In the genomic region with DNA sequence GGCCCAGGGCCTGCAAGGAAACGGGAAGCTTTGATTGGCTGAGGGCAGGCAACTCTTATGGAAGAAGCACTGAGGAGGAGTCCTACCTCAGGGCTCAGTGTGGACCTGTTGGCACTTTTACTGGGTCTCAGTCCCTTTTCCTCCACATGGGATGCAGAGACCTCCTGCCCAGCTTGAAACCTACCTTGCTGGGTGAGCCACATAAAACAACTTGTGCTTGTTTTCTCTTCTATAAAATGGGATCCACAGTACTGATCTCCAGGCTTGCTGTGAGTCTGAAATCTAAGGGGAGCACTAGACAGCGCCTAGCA, we compare ENCODE assay signal across 1 cellular context.
TF ChIP-seq lines count a peak whose summit lies in the region.

No MANE protein-coding gene starts in this region.

TF ChIP-seq in SK-N-SH, 30 proteins besides CTCF, POLR2A, EP300 and RAD21 (continued from another document):
- TF ChIP-seq IRF3 (IDR thresholded peaks at IDR 0.05; ENCODE audit: low read depth, low read length) (no peak), RCOR1 (IDR thresholded peaks at IDR 0.05; ENCODE audit: low read length) (no peak)
- TF ChIP-seq, protein P1, sequence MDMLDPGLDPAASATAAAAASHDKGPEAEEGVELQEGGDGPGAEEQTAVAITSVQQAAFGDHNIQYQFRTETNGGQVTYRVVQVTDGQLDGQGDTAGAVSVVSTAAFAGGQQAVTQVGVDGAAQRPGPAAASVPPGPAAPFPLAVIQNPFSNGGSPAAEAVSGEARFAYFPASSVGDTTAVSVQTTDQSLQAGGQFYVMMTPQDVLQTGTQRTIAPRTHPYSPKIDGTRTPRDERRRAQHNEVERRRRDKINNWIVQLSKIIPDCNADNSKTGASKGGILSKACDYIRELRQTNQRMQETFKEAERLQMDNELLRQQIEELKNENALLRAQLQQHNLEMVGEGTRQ (IDR thresholded peaks at IDR 0.05; ENCODE audit: borderline replicate concordance, low read depth, low read length): no peak
